In genomic region chr17:75646626-75646968, GRCh38 we compare ENCODE assay signal across 15 cellular contexts. TPM values are rescaled to one million over a fixed set of nuclear protein-coding genes. Genes with fewer than 3 reads are reported as not detected.
DNase-seq lines count a peak whose midpoint lies in the region; ATAC-seq and TF ChIP-seq lines count a peak whose summit lies in the region.
"Had no signal": no experiment of that assay in that cellular context is flagged by ENCODE, and none has a peak within 500 bp of the region (broad histone marks: within the 10 kb centered on the region; RNA-seq: fewer than 3 reads in every experiment).

No MANE protein-coding gene starts in this region.

- H3K27me3 ChIP-seq in HUES6 (ENCODE audit: control insufficient read depth, insufficient read depth, low read length) (no peaks in the 10 kb centered on the region), dorsolateral prefrontal cortex (no peaks in the 10 kb centered on the region), mesenchymal stem cell (ENCODE audit: control insufficient read depth in 1 of 2, insufficient read depth in 1 of 2, low read length in 2 of 2) (no peaks in the 10 kb centered on the region), right cardiac atrium (ENCODE audit: control insufficient read depth, insufficient read depth) (no peaks in the 10 kb centered on the region)

- H3K4me3 Mint-ChIP-seq in type B pancreatic cell, result peak overlapping the region; percentile 47
- H3K4me3 Mint-ChIP-seq: stimulated activated naive CD8-positive, alpha-beta T cell treated with anti-CD3 and anti-CD28 coated beads, Interleukin-15, Interleukin-2, amounts not matched to agents 100 ng/mL and 50 ng/mL, for 24 hours had no signal

- H3K14ac ChIP-seq in mesenchymal stem cell (ENCODE audit: low read length in 2 of 2), result no peak overlapping the region

- WGBS in mesenchymal stem cell, result over 99% methylated on average over 7 of the region's 7 CpGs
- WGBS in right cardiac atrium, result 93% methylated on average over 7 of the region's 7 CpGs

- H2AK5ac ChIP-seq in mesenchymal stem cell (ENCODE audit: low read length, severe bottlenecking), result peak overlapping the region; percentile 99

- H3K9ac ChIP-seq in HUES6 (ENCODE audit: low read length) (peak overlapping the region; percentile 46), mesenchymal stem cell (ENCODE audit: low read length) (no peak overlapping the region)
- H3K9ac ChIP-seq: GM23248 had no signal

- no peak overlapping the region for H2BK120ac ChIP-seq in mesenchymal stem cell (ENCODE audit: low read depth, low read length)

- H3K9me3 ChIP-seq in HUES6 (ENCODE audit: control insufficient read depth, insufficient read depth, low read depth, low read length) (no peaks in the 10 kb centered on the region), mesenchymal stem cell (ENCODE audit: control insufficient read depth, low read length) (no peaks in the 10 kb centered on the region), right cardiac atrium (ENCODE audit: control insufficient read depth, low read length) (no peaks in the 10 kb centered on the region)
- H3K9me3 ChIP-seq: left ventricle myocardium inferior had no signal

- no peak overlapping the region for H3K23ac ChIP-seq in mesenchymal stem cell (ENCODE audit: low read length in 2 of 2)

- H3K79me1 ChIP-seq in mesenchymal stem cell (replicated peaks; ENCODE audit: low read length, poor library complexity, severe bottlenecking), result peaks cover 15% of the 10 kb centered on the region

- no peak overlapping the region for H2AFZ ChIP-seq in mesenchymal stem cell (ENCODE audit: low read depth, low read length)
- H2AFZ ChIP-seq: GM23248 had no signal

- no peaks in the 10 kb centered on the region for H3K27me3 Mint-ChIP-seq in type B pancreatic cell
- H3K27me3 Mint-ChIP-seq: stimulated activated naive CD8-positive, alpha-beta T cell treated with anti-CD3 and anti-CD28 coated beads, Interleukin-15, Interleukin-2, amounts not matched to agents 100 ng/mL and 50 ng/mL, for 24 hours had no signal

- no peaks in the 10 kb centered on the region for H3K9me3 Mint-ChIP-seq in type B pancreatic cell
- H3K9me3 Mint-ChIP-seq: stimulated activated naive CD8-positive, alpha-beta T cell treated with anti-CD3 and anti-CD28 coated beads, Interleukin-15, Interleukin-2, amounts not matched to agents 100 ng/mL and 50 ng/mL, for 24 hours had no signal

- H2BK12ac ChIP-seq in mesenchymal stem cell (ENCODE audit: low read length in 2 of 2), result no peak overlapping the region

- no peak overlapping the region for H3K18ac ChIP-seq in mesenchymal stem cell (ENCODE audit: low read depth in 1 of 2, low read length in 2 of 2)

- H3K4me1 ChIP-seq in HUES6 (ENCODE audit: control insufficient read depth, insufficient read depth, low read length) (peaks cover 30% of the 10 kb centered on the region), mesenchymal stem cell (ENCODE audit: control insufficient read depth, insufficient read depth, low read depth, low read length) (peaks cover 24% of the 10 kb centered on the region), right cardiac atrium (ENCODE audit: control insufficient read depth, insufficient read depth, low read length) (no peaks in the 10 kb centered on the region)

- H2BK15ac ChIP-seq in mesenchymal stem cell (ENCODE audit: low read depth, poor library complexity, severe bottlenecking), result no peak overlapping the region

- H3K27ac Mint-ChIP-seq in type B pancreatic cell, result peak overlapping the region; percentile 100
- H3K27ac Mint-ChIP-seq: stimulated activated naive CD8-positive, alpha-beta T cell treated with anti-CD3 and anti-CD28 coated beads, Interleukin-15, Interleukin-2, amounts not matched to agents 100 ng/mL and 50 ng/mL, for 24 hours had no signal

- H4K8ac ChIP-seq in mesenchymal stem cell (ENCODE audit: low read length), result no peak overlapping the region

- no peak overlapping the region for H3K4me2 ChIP-seq in mesenchymal stem cell (ENCODE audit: low read length, poor library complexity, severe bottlenecking)

- H3K36me3 ChIP-seq in HUES6 (ENCODE audit: control insufficient read depth, insufficient read depth, low read length) (peaks cover 29% of the 10 kb centered on the region), mesenchymal stem cell (ENCODE audit: control insufficient read depth in 1 of 2, insufficient read depth in 2 of 2, low read depth in 1 of 2, low read length in 2 of 2) (peaks cover 39 to 43% of the 10 kb centered on the region in 2 experiments)

- peak overlapping the region; percentile 83; the same call in 1 of the 2 replicates for H3K27ac ChIP-seq in HUES6 (ENCODE audit: low read depth, low read length)
- H3K27ac ChIP-seq in dorsolateral prefrontal cortex, result peak overlapping the region; percentile 77 to 100 (median 97)
- H3K27ac ChIP-seq in mesenchymal stem cell (ENCODE audit: low read length, poor library complexity, severe bottlenecking), result peak overlapping the region; percentile 99
- no peak overlapping the region for H3K27ac ChIP-seq in right cardiac atrium (ENCODE audit: low read length)
- H3K27ac ChIP-seq: GM23248, left ventricle myocardium inferior had no signal

- no peak overlapping the region for H3K4me3 ChIP-seq in HUES6 (ENCODE audit: low read depth, low read length)
- peak overlapping the region in 15 of 59 donors; percentile 4 to 49 (median 32) for H3K4me3 ChIP-seq in dorsolateral prefrontal cortex
- no peak overlapping the region for H3K4me3 ChIP-seq in mesenchymal stem cell (ENCODE audit: insufficient read depth in 1 of 2, low read depth in 1 of 2, low read length in 2 of 2)
- no peak overlapping the region for H3K4me3 ChIP-seq in right cardiac atrium (ENCODE audit: low read length)
- H3K4me3 ChIP-seq: GM23248, left ventricle myocardium inferior had no signal

- peak overlapping the region; percentile 79 for H2BK5ac ChIP-seq in mesenchymal stem cell (ENCODE audit: low read depth, low read length, poor library complexity, severe bottlenecking)

- H3K4me1 Mint-ChIP-seq in type B pancreatic cell (ENCODE audit: unreplicated experiment), result peaks cover 18% of the 10 kb centered on the region

- intact Hi-C loops in dorsolateral prefrontal cortex (cut with DNase I), result loop anchor here in 1 of 2 donors (1.0 kb wide), 1 partner anchor 13 kb away; the partner anchor contains the start of gene SMIM5
- intact Hi-C loops in right cardiac atrium (cut with DNase I), result no loop called here

- H3K36me3 Mint-ChIP-seq in type B pancreatic cell, result peaks cover 7% of the 10 kb centered on the region

- no peak for TF ChIP-seq CTCF in dorsolateral prefrontal cortex (IDR thresholded peaks at IDR 0.05 in 54 of 56, conservative IDR thresholded peaks at IDR 0.05 in 2 of 56; ENCODE audit: low read depth in 1 of 56, partially characterized antibody in 56 of 56)
- TF ChIP-seq CTCF in type B pancreatic cell (conservative IDR thresholded peaks at IDR 0.05), result no peak

- ATAC-seq in right cardiac atrium, result no peak

- no peak overlapping the region for H4K91ac ChIP-seq in mesenchymal stem cell (ENCODE audit: low read length)

- DNase-seq in dorsolateral prefrontal cortex (no peak), mesenchymal stem cell (no peak), type B pancreatic cell (ENCODE audit: extremely low spot score, unreplicated experiment) (no peak), NCI-H69 (lab: John Stamatoyannopoulos, UW) (no peak), NCI-H1048 (lab: John Stamatoyannopoulos, UW) (no peak), right cardiac atrium (no peak)
- DNase-seq: glutamatergic neuron; GM23248; left ventricle myocardium inferior; NCI-H1436 treated with DMSO at 0.1 percent for 48 hours; SHP77 treated with DMSO at 0.1 percent for 48 hours; stimulated activated CD4-positive, alpha-beta T cell treated with anti-CD3 and anti-CD28 coated beads, Interleukin-4, amount 100 ng/mL, for 24 hours had no signal

- H3K4ac ChIP-seq in mesenchymal stem cell (ENCODE audit: low read depth in 1 of 2, low read length in 2 of 2), result no peak overlapping the region

RNA-seq across cellular contexts. Expression of gene SMIM5, which starts 13.4 kb away (rescaled TPM):
- 10 to 100 TPM in 18 of 120 experiments, 1 to 10 TPM in 101, under 1 TPM in 1; 0.95 to 34.0 (median 5.6) TPM for total RNA-seq in dorsolateral prefrontal cortex
- 0.08 TPM for polyA plus RNA-seq in mesenchymal stem cell (2013, experiment 1 of 2)
- polyA plus RNA-seq in mesenchymal stem cell (2013, experiment 2 of 2), result 0.04 TPM
- 9.3 and 17.7 TPM in 2 replicates for total RNA-seq in type B pancreatic cell (ENCODE audit: low replicate concordance)
- total RNA-seq in right cardiac atrium, result 10 to 100 TPM in 2 of 4 donors, 1 to 10 TPM in 2; 6.9 to 12.2 (median 9.6) TPM
- polyA plus RNA-seq in right cardiac atrium, result 13.5 TPM
- total RNA-seq: GM23248, HT1080 had no signal

RNA-seq across cellular contexts. Expression of gene RECQL5, which starts 20.4 kb away (rescaled TPM):
- total RNA-seq in dorsolateral prefrontal cortex, result 10 to 100 TPM; 31.3 to 74.3 (median 47.5) TPM
- 9.8 TPM for polyA plus RNA-seq in mesenchymal stem cell (2013, experiment 1 of 2)
- polyA plus RNA-seq in mesenchymal stem cell (2013, experiment 2 of 2), result 9.5 TPM
- total RNA-seq in type B pancreatic cell (ENCODE audit: low replicate concordance), result 64.7 and 90.4 TPM in 2 replicates
- 10 to 100 TPM in 3 of 4 donors, 1 to 10 TPM in 1; 7.9 to 19.9 (median 14.8) TPM for total RNA-seq in right cardiac atrium
- polyA plus RNA-seq in right cardiac atrium, result 13.5 TPM

RNA-seq across cellular contexts. Expression of gene SAP30BP, which starts 20.5 kb away (rescaled TPM):
- total RNA-seq in dorsolateral prefrontal cortex, result 100 to 1,000 TPM in 23 of 120 experiments, 10 to 100 TPM in 97; 65.3 to 160 (median 88.1) TPM
- polyA plus RNA-seq in mesenchymal stem cell (2013, experiment 1 of 2), result 68.5 TPM
- 71.8 TPM for polyA plus RNA-seq in mesenchymal stem cell (2013, experiment 2 of 2)
- total RNA-seq in type B pancreatic cell (ENCODE audit: low replicate concordance), result 88.1 and 89.3 TPM in 2 replicates
- total RNA-seq in right cardiac atrium, result 10 to 100 TPM; 51.0 to 66.5 (median 56.3) TPM
- 58.5 TPM for polyA plus RNA-seq in right cardiac atrium

RNA-seq across cellular contexts. Expression of gene MYO15B, which starts 59.0 kb away (rescaled TPM):
- total RNA-seq in dorsolateral prefrontal cortex (100 to 1,000 TPM in 71 of 120 experiments, 10 to 100 TPM in 49; 51.8 to 266 (median 108) TPM), type B pancreatic cell (ENCODE audit: low replicate concordance) (48.2 and 49.0 TPM in 2 replicates), right cardiac atrium (100 to 1,000 TPM in 1 of 4 donors, 10 to 100 TPM in 3; 75.8 to 131 (median 93.4) TPM)
- polyA plus RNA-seq in mesenchymal stem cell (2013, experiment 1 of 2), result 2.6 TPM
- 2.7 TPM for polyA plus RNA-seq in mesenchymal stem cell (2013, experiment 2 of 2)
- 70.9 TPM for polyA plus RNA-seq in right cardiac atrium
